In the genomic region with DNA sequence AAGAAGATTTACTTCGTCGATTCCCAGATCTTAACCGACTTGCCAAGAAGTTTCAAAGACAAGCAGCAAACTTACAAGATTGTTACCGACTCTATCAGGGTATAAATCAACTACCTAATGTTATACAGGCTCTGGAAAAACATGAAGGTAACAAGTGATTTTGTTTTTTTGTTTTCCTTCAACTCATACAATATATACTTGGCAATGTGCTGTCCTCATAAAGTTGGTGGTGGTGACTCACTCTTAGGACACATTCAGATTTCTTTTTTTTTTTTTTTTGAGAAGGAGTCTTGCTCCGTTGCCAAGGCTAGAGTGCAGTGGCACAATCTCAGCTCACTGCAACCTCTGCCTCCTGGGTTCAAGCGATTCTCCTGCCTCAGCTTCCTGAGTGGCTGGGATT, we compare ENCODE assay signal across 21 cellular contexts. TPM values are rescaled to one million over a fixed set of nuclear protein-coding genes. Genes with fewer than 3 reads are reported as not detected.
A peak's percentile ranks its signal among the peaks of the same experiment; 100 is the strongest.
DNase-seq lines count a peak whose midpoint lies in the region; ATAC-seq and TF ChIP-seq lines count a peak whose summit lies in the region.
"Had no signal": no experiment of that assay in that cellular context is flagged by ENCODE, and none has a peak within 500 bp of the region (broad histone marks: within the 10 kb centered on the region; RNA-seq: fewer than 3 reads in every experiment).

No MANE protein-coding gene starts in this region.

- H3K36me3 Mint-ChIP-seq in MCF 10A (ENCODE audit: insufficient read depth, unreplicated experiment) (peaks cover 24% of the 10 kb centered on the region), WTC11 (peaks cover 84% of the 10 kb centered on the region), chondrocyte (ENCODE audit: low read depth) (peaks cover 12% of the 10 kb centered on the region)

- H3K36me3 ChIP-seq in breast epithelium (no peaks in the 10 kb centered on the region), adipocyte (ENCODE audit: control insufficient read depth, insufficient read depth, low read length, severe bottlenecking) (no peaks in the 10 kb centered on the region), psoas muscle (ENCODE audit: insufficient read depth in 1 of 2, low read depth in 1 of 2) (peaks cover 6 to 20% of the 10 kb centered on the region in 2 donors)

- POLR2A ChIA-PET in MCF 10A (lab: Yijun Ruan, JAX) (interaction anchor here (1.1 kb wide), 1 partner anchor 353 kb away, joined by 3 read pairs; the partner anchor contains the start of gene MSH6), WTC11 (lab: Charles Lee) (interaction anchor here (0.6 kb wide), 1 partner anchor 59 kb away, joined by 4 read pairs; no protein-coding TSS in a partner anchor)

- H3K4me3 Mint-ChIP-seq in MCF 10A (ENCODE audit: unreplicated experiment) (no peak overlapping the region), WTC11 (no peak overlapping the region), chondrocyte (ENCODE audit: unreplicated experiment) (no peak overlapping the region)
- H3K4me3 Mint-ChIP-seq: activated B cell treated with CpG ODN at 0.5 μM for 24 hours; activated naive CD4-positive, alpha-beta T cell treated with anti-CD3 and anti-CD28 coated beads, Interleukin-2, amount 50 U/mL, for 24 hours had no signal

- H3K9me3 Mint-ChIP-seq in MCF 10A (ENCODE audit: unreplicated experiment), result no peaks in the 10 kb centered on the region
- peaks cover 14% of the 10 kb centered on the region for H3K9me3 Mint-ChIP-seq in WTC11
- no peaks in the 10 kb centered on the region for H3K9me3 Mint-ChIP-seq in chondrocyte (ENCODE audit: low read depth)
- H3K9me3 Mint-ChIP-seq: activated B cell treated with CpG ODN at 0.5 μM for 24 hours; activated naive CD4-positive, alpha-beta T cell treated with anti-CD3 and anti-CD28 coated beads, Interleukin-2, amount 50 U/mL, for 24 hours had no signal

- DNase-seq in MCF 10A (ENCODE audit: unreplicated experiment) (peak; percentile 75), breast epithelium (ENCODE audit: low spot score in 2 of 2) (no peak), adipocyte (ENCODE audit: low read depth) (peak; percentile 38), fibroblast of mammary gland (ENCODE audit: low read depth) (peak; percentile 77), WTC11 (ENCODE audit: low spot score) (no peak), chondrocyte (ENCODE audit: low spot score) (no peak), cerebellar nuclear complex (lab: John Stamatoyannopoulos, UW) (no peak), psoas muscle (no peak)
- DNase-seq: activated B cell treated with CpG ODN at 0.5 μM for 24 hours, GDM1, hippocampal formation, Kasumi-1, left colon, NCI-H2029 treated with DMSO at 0.1 percent for 48 hours, NCI-H69, posterior cingulate gyrus, RPMI8226, T-helper 1 cell had no signal

- H3K27me3 ChIP-seq in breast epithelium, result no peaks in the 10 kb centered on the region
- no peaks in the 10 kb centered on the region for H3K27me3 ChIP-seq in adipocyte (replicated peaks; ENCODE audit: control insufficient read depth, insufficient read depth, low read length)
- no peaks in the 10 kb centered on the region for H3K27me3 ChIP-seq in psoas muscle (ENCODE audit: insufficient read depth in 3 of 3, low read length in 2 of 3)

- H3K27ac ChIP-seq in breast epithelium (no peak overlapping the region), psoas muscle (no peak overlapping the region)
- H3K27ac ChIP-seq: 22Rv1, HL-60 had no signal

- TF ChIP-seq POLR2A in breast epithelium (IDR thresholded peaks at IDR 0.05), result no peak

- H3K4me3 ChIP-seq in breast epithelium, result no peak overlapping the region
- H3K4me3 ChIP-seq in adipocyte (ENCODE audit: low read length), result no peak overlapping the region
- H3K4me3 ChIP-seq in fibroblast of mammary gland (ENCODE audit: control insufficient read depth, low read depth, low read length), result no peak overlapping the region
- H3K4me3 ChIP-seq in psoas muscle, result no peak overlapping the region

- CTCF ChIA-PET in MCF 10A (lab: Yijun Ruan, JAX), result interaction anchor here (0.5 to 1.3 kb wide), 3 partner anchors 338 to 1043 kb away, joined by 3 to 4 read pairs (median 3); no protein-coding TSS in a partner anchor
- CTCF ChIA-PET in WTC11 (lab: Charles Lee), result no interaction called here

- H3K27ac Mint-ChIP-seq in MCF 10A (ENCODE audit: low read depth, unreplicated experiment) (peak overlapping the region; percentile 57), WTC11 (no peak overlapping the region; the same call in 1 of the 2 replicates), chondrocyte (ENCODE audit: unreplicated experiment) (no peak overlapping the region)
- H3K27ac Mint-ChIP-seq: activated B cell treated with CpG ODN at 0.5 μM for 24 hours; activated naive CD4-positive, alpha-beta T cell treated with anti-CD3 and anti-CD28 coated beads, Interleukin-2, amount 50 U/mL, for 24 hours had no signal

- no peaks in the 10 kb centered on the region for H3K4me1 ChIP-seq in breast epithelium
- H3K4me1 ChIP-seq in adipocyte (ENCODE audit: control insufficient read depth, insufficient read depth, low read length), result peaks cover 7% of the 10 kb centered on the region
- H3K4me1 ChIP-seq in psoas muscle, result no peaks in the 10 kb centered on the region

- H3K27me3 Mint-ChIP-seq in MCF 10A (ENCODE audit: insufficient read depth, unreplicated experiment) (no peaks in the 10 kb centered on the region), WTC11 (ENCODE audit: low read depth) (no peaks in the 10 kb centered on the region), chondrocyte (ENCODE audit: low read depth) (no peaks in the 10 kb centered on the region)
- H3K27me3 Mint-ChIP-seq: activated B cell treated with CpG ODN at 0.5 μM for 24 hours; activated naive CD4-positive, alpha-beta T cell treated with anti-CD3 and anti-CD28 coated beads, Interleukin-2, amount 50 U/mL, for 24 hours had no signal

- no peak for ATAC-seq in WTC11
- ATAC-seq in psoas muscle, result no peak
- ATAC-seq: left colon had no signal

- no TSS peak for BruUV-seq in MCF 10A (replicated peaks; lab: Mats Ljungman, UMichigan)

- no peaks in the 10 kb centered on the region for H3K9me3 ChIP-seq in breast epithelium
- no peaks in the 10 kb centered on the region for H3K9me3 ChIP-seq in adipocyte (ENCODE audit: control insufficient read depth, low read length)
- H3K9me3 ChIP-seq in psoas muscle, result no peaks in the 10 kb centered on the region

- H3K9ac ChIP-seq in adipocyte (ENCODE audit: low read length), result no peak overlapping the region

- TF ChIP-seq CTCF in MCF 10A (IDR thresholded peaks at IDR 0.05; ENCODE audit: unreplicated experiment) (no peak), breast epithelium (IDR thresholded peaks at IDR 0.05) (no peak), fibroblast of mammary gland (conservative IDR thresholded peaks at IDR 0.05; ENCODE audit: control insufficient read depth, insufficient read depth, low read depth, low read length) (no peak), WTC11 (IDR thresholded peaks at IDR 0.05) (no peak), chondrocyte (IDR thresholded peaks at IDR 0.05) (no peak), psoas muscle (IDR thresholded peaks at IDR 0.05) (no peak)

- intact Hi-C loops in MCF 10A (cut with micrococcal nuclease) (no loop called here), breast epithelium (cut with DNase I; ENCODE audit: low total_unique reads) (no loop called here), psoas muscle (cut with DNase I) (no loop called here)

- no peaks in the 10 kb centered on the region for H3K4me1 Mint-ChIP-seq in MCF 10A (ENCODE audit: insufficient read depth, unreplicated experiment)
- no peaks in the 10 kb centered on the region; the same call in 1 of the 2 replicates for H3K4me1 Mint-ChIP-seq in WTC11
- H3K4me1 Mint-ChIP-seq in chondrocyte (ENCODE audit: low read depth), result peaks cover 2% of the 10 kb centered on the region
- H3K4me1 Mint-ChIP-seq: activated B cell treated with CpG ODN at 0.5 μM for 24 hours; activated naive CD4-positive, alpha-beta T cell treated with anti-CD3 and anti-CD28 coated beads, Interleukin-2, amount 50 U/mL, for 24 hours had no signal

- WGBS in psoas muscle, 3 donors, result 93 to 95% (median 93%) methylated on average over 6 of the region's 6 CpGs

TF ChIP-seq in WTC11, 78 proteins besides CTCF, POLR2A, EP300 and RAD21 (continues in another document):
- no peak for TF ChIP-seq GABPB1 (CRISPR knock-in tag; IDR thresholded peaks at IDR 0.05)
- TF ChIP-seq, protein P1, sequence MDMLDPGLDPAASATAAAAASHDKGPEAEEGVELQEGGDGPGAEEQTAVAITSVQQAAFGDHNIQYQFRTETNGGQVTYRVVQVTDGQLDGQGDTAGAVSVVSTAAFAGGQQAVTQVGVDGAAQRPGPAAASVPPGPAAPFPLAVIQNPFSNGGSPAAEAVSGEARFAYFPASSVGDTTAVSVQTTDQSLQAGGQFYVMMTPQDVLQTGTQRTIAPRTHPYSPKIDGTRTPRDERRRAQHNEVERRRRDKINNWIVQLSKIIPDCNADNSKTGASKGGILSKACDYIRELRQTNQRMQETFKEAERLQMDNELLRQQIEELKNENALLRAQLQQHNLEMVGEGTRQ (CRISPR knock-in tag; IDR thresholded peaks at IDR 0.05), result no peak
- TF ChIP-seq, protein P2, sequence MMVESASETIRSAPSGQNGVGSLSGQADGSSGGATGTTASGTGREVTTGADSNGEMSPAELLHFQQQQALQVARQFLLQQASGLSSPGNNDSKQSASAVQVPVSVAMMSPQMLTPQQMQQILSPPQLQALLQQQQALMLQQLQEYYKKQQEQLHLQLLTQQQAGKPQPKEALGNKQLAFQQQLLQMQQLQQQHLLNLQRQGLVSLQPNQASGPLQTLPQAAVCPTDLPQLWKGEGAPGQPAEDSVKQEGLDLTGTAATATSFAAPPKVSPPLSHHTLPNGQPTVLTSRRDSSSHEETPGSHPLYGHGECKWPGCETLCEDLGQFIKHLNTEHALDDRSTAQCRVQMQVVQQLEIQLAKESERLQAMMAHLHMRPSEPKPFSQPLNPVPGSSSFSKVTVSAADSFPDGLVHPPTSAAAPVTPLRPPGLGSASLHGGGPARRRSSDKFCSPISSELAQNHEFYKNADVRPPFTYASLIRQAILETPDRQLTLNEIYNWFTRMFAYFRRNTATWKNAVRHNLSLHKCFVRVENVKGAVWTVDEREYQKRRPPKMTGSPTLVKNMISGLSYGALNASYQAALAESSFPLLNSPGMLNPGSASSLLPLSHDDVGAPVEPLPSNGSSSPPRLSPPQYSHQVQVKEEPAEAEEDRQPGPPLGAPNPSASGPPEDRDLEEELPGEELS (CRISPR knock-in tag; IDR thresholded peaks at IDR 0.05), result no peak
- TF ChIP-seq PRRX2 (CRISPR knock-in tag; IDR thresholded peaks at IDR 0.05), result no peak
- TF ChIP-seq, protein P3, sequence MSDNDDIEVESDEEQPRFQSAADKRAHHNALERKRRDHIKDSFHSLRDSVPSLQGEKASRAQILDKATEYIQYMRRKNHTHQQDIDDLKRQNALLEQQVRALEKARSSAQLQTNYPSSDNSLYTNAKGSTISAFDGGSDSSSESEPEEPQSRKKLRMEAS (CRISPR knock-in tag; IDR thresholded peaks at IDR 0.05), result no peak
- no peak for TF ChIP-seq EMX1 (CRISPR knock-in tag; IDR thresholded peaks at IDR 0.05)

RNA-seq across cellular contexts. Expression of gene MSH2, which starts 26.8 kb away (rescaled TPM):
- 7.6 and 8.7 TPM in 2 replicates for total RNA-seq in MCF 10A (2022)
- 10 to 100 TPM in 2 of 3 donors, 1 to 10 TPM in 1; 9.4 to 22.5 (median 16.4) TPM for total RNA-seq in breast epithelium
- total RNA-seq in WTC11 (2021), result 207 to 244 TPM (median 209 TPM) in 3 replicates
- 21.0 to 29.1 TPM (median 21.0 TPM) in 3 replicates for total RNA-seq in chondrocyte
- total RNA-seq in psoas muscle, result 10 to 100 TPM in 1 of 4 donors, 1 to 10 TPM in 3; 3.2 to 10.8 (median 8.2) TPM
- 1 to 10 TPM; 5.3 to 8.3 (median 5.8) TPM for polyA plus RNA-seq in psoas muscle

Comparison
In these comparisons a context has a peak if more than half of its experiments do, and no peak if none do; other contexts are left out.
1. DNase-seq: peak in MCF 10A (single experiment), adipocyte (single experiment) and fibroblast of mammary gland (single experiment); none in breast epithelium (0 of 2), WTC11 (single experiment), chondrocyte (single experiment), cerebellar nuclear complex (0 of 2) and psoas muscle (0 of 2).